Comparison of ENCODE assay signal across 10 cellular contexts in the genomic region with DNA sequence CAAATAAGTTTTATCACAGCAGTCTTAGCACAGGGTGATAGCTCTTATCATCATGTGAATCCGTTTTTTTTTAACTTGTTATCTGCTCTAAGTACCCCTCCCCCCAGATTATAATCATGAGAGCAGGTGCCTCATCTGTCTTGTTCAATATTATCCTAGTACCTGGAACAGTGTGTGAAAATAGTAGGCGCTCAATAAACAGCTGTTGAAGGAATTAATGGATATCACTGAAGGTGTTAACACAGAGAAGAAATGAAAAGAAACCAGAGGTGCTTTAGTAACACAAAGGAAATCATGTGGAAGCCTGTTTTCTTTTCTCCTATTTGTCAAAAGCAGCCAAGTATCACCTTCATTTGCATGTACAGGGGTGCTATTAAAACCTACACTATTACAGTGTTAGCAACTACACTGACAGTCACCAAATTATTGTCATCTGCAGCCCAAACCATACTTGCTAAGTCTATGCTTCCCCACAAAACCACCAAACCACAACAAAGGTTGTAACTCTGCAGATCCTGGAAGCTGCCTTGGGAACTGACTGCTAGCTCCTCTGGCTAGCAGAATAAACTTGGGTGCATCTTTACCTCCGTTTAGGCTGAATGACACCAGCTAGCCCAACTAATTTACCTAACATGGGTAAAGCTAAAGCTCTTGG. TPM values are rescaled to one million over a fixed set of nuclear protein-coding genes. Genes with fewer than 3 reads are reported as not detected.
DNase-seq lines count a peak whose midpoint lies in the region; ATAC-seq, FAIRE-seq and TF ChIP-seq lines count a peak whose summit lies in the region.
"Had no signal": no experiment of that assay in that cellular context is flagged by ENCODE, and none has a peak within 500 bp of the region (broad histone marks: within the 10 kb centered on the region; RNA-seq: fewer than 3 reads in every experiment).

No MANE protein-coding gene starts in this region.

- no peaks in the 10 kb centered on the region for H3K9me3 Mint-ChIP-seq in naive thymus-derived CD8-positive, alpha-beta T cell

- TF ChIP-seq CTCF in GM06990 (IDR thresholded peaks at IDR 0.05; ENCODE audit: insufficient read depth, low read length, poor library complexity, severe bottlenecking) (no peak), heart left ventricle (IDR thresholded peaks at IDR 0.05) (no peak)

- peak overlapping the region; percentile 42 for H3K4me3 ChIP-seq in GM06990 (replicated peaks; ENCODE audit: low read depth, low read length)
- peak overlapping the region; percentile 56 for H3K4me3 ChIP-seq in Karpas-422 (ENCODE audit: low read length)
- H3K4me3 ChIP-seq in heart left ventricle, result no peak overlapping the region

- peak overlapping the region; percentile 52 for H3K9ac ChIP-seq in Karpas-422 (ENCODE audit: low read length)

- FAIRE-seq in H54 (lab: Jason Lieb, UNC), result no peak
- FAIRE-seq: bronchial epithelial cell had no signal

- TF ChIP-seq POLR2A in H54 (IDR thresholded peaks at IDR 0.05; ENCODE audit: low read depth, low read length) (no peak), heart left ventricle (IDR thresholded peaks at IDR 0.05) (no peak)

- H4K20me1 ChIP-seq in Karpas-422 (ENCODE audit: insufficient read depth, low read depth, low read length), result 0 out of 2 replicates have a peak, but pooled peaks cover 2% of the 10 kb centered on the region

- H3K27ac ChIP-seq in Karpas-422 (ENCODE audit: low read length) (peak overlapping the region; percentile 75), heart left ventricle (no peak overlapping the region)

- H3K9me3 ChIP-seq in Karpas-422 (ENCODE audit: low read length) (no peaks in the 10 kb centered on the region), heart left ventricle (no peaks in the 10 kb centered on the region)

- peaks cover 6% of the 10 kb centered on the region for H3K36me3 ChIP-seq in GM06990 (ENCODE audit: control insufficient read depth, insufficient read depth, low read length)
- peaks cover 22% of the 10 kb centered on the region; the same call in 1 of the 2 replicates for H3K36me3 ChIP-seq in Karpas-422 (ENCODE audit: insufficient read depth, low read length)
- H3K36me3 ChIP-seq in heart left ventricle, result peaks cover 0 to 26% (median 25%) of the 10 kb centered on the region in 9 donors

- ATAC-seq in naive thymus-derived CD8-positive, alpha-beta T cell, result peak; percentile 42 to 48
- no peak for ATAC-seq in heart left ventricle

- H3K27me3 Mint-ChIP-seq in naive thymus-derived CD8-positive, alpha-beta T cell, result no peaks in the 10 kb centered on the region

- H3K79me2 ChIP-seq in Karpas-422 (ENCODE audit: low read length), result peaks cover 76% of the 10 kb centered on the region

- H3K27ac Mint-ChIP-seq in naive thymus-derived CD8-positive, alpha-beta T cell, result peak overlapping the region; percentile 21 to 100 (median 74)

- H3K36me3 Mint-ChIP-seq in naive thymus-derived CD8-positive, alpha-beta T cell, result peaks cover 9 to 29% (median 19%) of the 10 kb centered on the region in 3 donors

- no peaks in the 10 kb centered on the region for H3K9me2 ChIP-seq in Karpas-422 (replicated peaks; ENCODE audit: insufficient read depth, low read length)

- POLR2A ChIA-PET in naive thymus-derived CD8-positive, alpha-beta T cell (lab: Charles Lee), result interaction anchor here (1.0 to 7.0 kb wide), 7 partner anchors 8 to 281 kb away, joined by 3 to 124 read pairs (median 5); a partner anchor contains a TSS

- peak overlapping the region; percentile 82 for H3K4me2 ChIP-seq in Karpas-422 (ENCODE audit: low read depth, low read length, poor library complexity, severe bottlenecking)

- H3K4me1 Mint-ChIP-seq in naive thymus-derived CD8-positive, alpha-beta T cell, result peaks cover 45 to 81% (median 75%) of the 10 kb centered on the region in 4 donors

- H3K27me3 ChIP-seq in GM06990 (replicated peaks; ENCODE audit: control insufficient read depth, insufficient read depth, low read length) (no peaks in the 10 kb centered on the region), Karpas-422 (ENCODE audit: low read length) (no peaks in the 10 kb centered on the region), heart left ventricle (no peaks in the 10 kb centered on the region)

- WGBS in heart left ventricle, 4 donors, result 66 to 71% (median 69%) methylated on average over 3 of the region's 3 CpGs

- intact Hi-C loops in heart left ventricle (cut with DNase I), result loop anchor here in 7 of 10 donors (5.0 to 10.0 kb wide), 6 partner anchors 48 to 521 kb away; a partner anchor contains a TSS

- peak; percentile 18 for DNase-seq in GM06990 (ENCODE audit: extremely low read depth, insufficient read length)
- DNase-seq in Karpas-422, result peak; percentile 71
- DNase-seq in activated CD8-positive, alpha-beta memory T cell treated with anti-CD3 and anti-CD28 coated beads, Interleukin-2, amount 50 U/mL, for 4 hours, result peak; percentile 24
- peak in 9 of 10 donors; percentile 24 to 81 (median 71) for DNase-seq in naive thymus-derived CD8-positive, alpha-beta T cell
- DNase-seq in DMS79 (lab: John Stamatoyannopoulos, UW), result no peak
- DNase-seq in H54 (ENCODE audit: insufficient read length, low spot score), result no peak
- DNase-seq in heart left ventricle, result no peak
- no peak for DNase-seq in cerebellum (ENCODE audit: low spot score)
- DNase-seq: H7 had no signal

- H3K4me1 ChIP-seq in Karpas-422 (ENCODE audit: low read length) (peaks cover 51% of the 10 kb centered on the region), heart left ventricle (peaks cover 0 to 47% (median 32%) of the 10 kb centered on the region in 12 donors)

- H3K4me3 Mint-ChIP-seq in naive thymus-derived CD8-positive, alpha-beta T cell, result peak overlapping the region; percentile 26 to 88 (median 67)

- no peak overlapping the region for H2AFZ ChIP-seq in Karpas-422 (ENCODE audit: low read length)

RNA-seq across cellular contexts. Expression of a gene that starts 2.9 kb away (rescaled TPM):
- total RNA-seq in Karpas-422 (2014; rRNA removed; shearing (Covaris generic); ENCODE audit: low replicate concordance), result 30.3 and 38.0 TPM in 2 replicates
- 10 to 100 TPM; 90.9 to 95.2 TPM for total RNA-seq in naive thymus-derived CD8-positive, alpha-beta T cell
- 10 to 100 TPM; 28.5 to 49.6 (median 49.4) TPM for polyA plus RNA-seq in naive thymus-derived CD8-positive, alpha-beta T cell
- total RNA-seq in heart left ventricle, result 10 to 100 TPM in 5 of 9 donors, 1 to 10 TPM in 4; 7.0 to 20.0 (median 11.1) TPM
- 1 to 10 TPM; 6.1 to 9.2 TPM for polyA plus RNA-seq in heart left ventricle
- 15.3 TPM for total RNA-seq in cerebellum

RNA-seq across cellular contexts. Expression of a gene that starts 3.1 kb away (rescaled TPM):
- 13.8 and 14.2 TPM in 2 replicates for total RNA-seq in Karpas-422 (2014; rRNA removed; shearing (Covaris generic); ENCODE audit: low replicate concordance)
- 10 to 100 TPM; 10.4 to 11.6 TPM for total RNA-seq in naive thymus-derived CD8-positive, alpha-beta T cell
- 10 to 100 TPM; 20.8 to 26.5 (median 24.8) TPM for polyA plus RNA-seq in naive thymus-derived CD8-positive, alpha-beta T cell
- total RNA-seq in heart left ventricle, result 10 to 100 TPM; 11.6 to 15.9 (median 13.7) TPM
- polyA plus RNA-seq in heart left ventricle, result 10 to 100 TPM; 11.7 to 14.0 TPM
- total RNA-seq in cerebellum, result 6.8 TPM

RNA-seq across cellular contexts. Expression of a gene that starts 50.7 kb away (rescaled TPM):
- 28.4 and 31.9 TPM in 2 replicates for total RNA-seq in Karpas-422 (2014; rRNA removed; shearing (Covaris generic); ENCODE audit: low replicate concordance)
- total RNA-seq in naive thymus-derived CD8-positive, alpha-beta T cell, result 10 to 100 TPM; 50.8 to 52.4 TPM
- 10 to 100 TPM; 45.6 to 65.0 (median 56.0) TPM for polyA plus RNA-seq in naive thymus-derived CD8-positive, alpha-beta T cell
- total RNA-seq in heart left ventricle (10 to 100 TPM; 30.5 to 98.6 (median 46.0) TPM), cerebellum (39.0 TPM)
- polyA plus RNA-seq in heart left ventricle, result 100 to 1,000 TPM in 1 of 2 donors, 10 to 100 TPM in 1; 26.1 to 150 TPM

RNA-seq across cellular contexts. Expression of a gene that starts 50.8 kb away (rescaled TPM):
- 19.4 and 19.7 TPM in 2 replicates for total RNA-seq in Karpas-422 (2014; rRNA removed; shearing (Covaris generic); ENCODE audit: low replicate concordance)
- total RNA-seq in naive thymus-derived CD8-positive, alpha-beta T cell, result 1 to 10 TPM; 9.1 to 9.6 TPM
- polyA plus RNA-seq in naive thymus-derived CD8-positive, alpha-beta T cell, result 10 to 100 TPM in 2 of 3 donors, 1 to 10 TPM in 1; 6.8 to 15.8 (median 11.5) TPM
- total RNA-seq in heart left ventricle, result 10 to 100 TPM; 14.8 to 31.1 (median 25.9) TPM
- polyA plus RNA-seq in heart left ventricle, result 10 to 100 TPM; 19.0 to 31.3 TPM
- 5.4 TPM for total RNA-seq in cerebellum

Comparison
In these comparisons a context has a peak if more than half of its experiments do, and no peak if none do; other contexts are left out.
1. DNase-seq: peak in GM06990 (single experiment), Karpas-422 (single experiment), activated CD8-positive, alpha-beta memory T cell treated with anti-CD3 and anti-CD28 coated beads, Interleukin-2, amount 50 U/mL, for 4 hours (single experiment) and naive thymus-derived CD8-positive, alpha-beta T cell (9 of 10); none in DMS79 (single experiment), H54 (single experiment), heart left ventricle (0 of 5) and cerebellum (single experiment).
2. H3K4me3 ChIP-seq: peak in GM06990 (single experiment) and Karpas-422 (single experiment); none in heart left ventricle (0 of 12).
3. ATAC-seq: peak in naive thymus-derived CD8-positive, alpha-beta T cell (2 of 2); none in heart left ventricle (0 of 4).